ENCODE assay signal across 1 cellular context in genomic region chr1:93442276-93442675, GRCh38.
TF ChIP-seq lines count a peak whose summit lies in the region.

No MANE protein-coding gene starts in this region.

TF ChIP-seq in K562, 482 proteins besides CTCF, POLR2A, EP300 and RAD21 (continued from another document and continues in another):
- TF ChIP-seq E2F8 (IDR thresholded peaks at IDR 0.05; ENCODE audit: low read depth, partially characterized antibody), result no peak
- TF ChIP-seq ZKSCAN8 (CRISPR knock-in tag; IDR thresholded peaks at IDR 0.05), result peak; percentile 97
- 0 out of 2 replicates have a peak, but pooled peaks have one; percentile 24 for TF ChIP-seq KLF16 (IDR thresholded peaks at IDR 0.05)
- TF ChIP-seq GABPB1 (CRISPR knock-in tag; IDR thresholded peaks at IDR 0.05), result no peak
- no peak for TF ChIP-seq PML (IDR thresholded peaks at IDR 0.05; ENCODE audit: low read length)
- no peak for TF ChIP-seq ZNF431 (CRISPR knock-in tag; IDR thresholded peaks at IDR 0.05)
- no peak for TF ChIP-seq ZBTB7A (IDR thresholded peaks at IDR 0.05; ENCODE audit: borderline replicate concordance, control insufficient read depth, low read depth, low read length)
- TF ChIP-seq ZNF444 (CRISPR knock-in tag; IDR thresholded peaks at IDR 0.05), result no peak
- no peak for TF ChIP-seq NR3C1 (CRISPR knock-in tag; IDR thresholded peaks at IDR 0.05)
- peak; percentile 72 for TF ChIP-seq TCF3 (CRISPR knock-in tag; IDR thresholded peaks at IDR 0.05)
- no peak for TF ChIP-seq ZNF589 (CRISPR knock-in tag; IDR thresholded peaks at IDR 0.05; ENCODE audit: low read depth)
- no peak for TF ChIP-seq NFRKB (IDR thresholded peaks at IDR 0.05; ENCODE audit: low read depth)
- no peak for TF ChIP-seq GABPA (tag; conservative IDR thresholded peaks at IDR 0.05; ENCODE audit: low read depth)
- no peak for TF ChIP-seq ZNF639 (CRISPR knock-in tag; conservative IDR thresholded peaks at IDR 0.05 in 1 of 2, IDR thresholded peaks at IDR 0.05 in 1 of 2)
- no peak for TF ChIP-seq ZBTB11 (CRISPR knock-in tag; IDR thresholded peaks at IDR 0.05)
- TF ChIP-seq TRIM25 (IDR thresholded peaks at IDR 0.05; ENCODE audit: borderline replicate concordance), result no peak
- TF ChIP-seq HDAC1 (IDR thresholded peaks at IDR 0.05), result no peak
- no peak for TF ChIP-seq VEZF1 (CRISPR knock-in tag; IDR thresholded peaks at IDR 0.05)
- no peak for TF ChIP-seq AFF4 (CRISPR knock-in tag; IDR thresholded peaks at IDR 0.05)
- TF ChIP-seq TEAD1 (CRISPR knock-in tag; IDR thresholded peaks at IDR 0.05), result 0 out of 4 replicates have a peak, but pooled peaks have one; percentile 13 to 32
- TF ChIP-seq ESRRA (IDR thresholded peaks at IDR 0.05; ENCODE audit: borderline replicate concordance, low read depth), result no peak
- no peak for TF ChIP-seq SRSF7 (optimal IDR thresholded peaks at IDR 0.05; ENCODE audit: low read depth, low read length)
- TF ChIP-seq SP2 (IDR thresholded peaks at IDR 0.05; ENCODE audit: extremely low read depth, low read depth, low read length, poor library complexity, severe bottlenecking), result no peak
- no peak for TF ChIP-seq ZNF717 (CRISPR knock-in tag; IDR thresholded peaks at IDR 0.05)
- TF ChIP-seq STAT5A (IDR thresholded peaks at IDR 0.05; ENCODE audit: borderline replicate concordance, low read length), result peak; percentile 34; the same call in 1 of the 2 replicates
- TF ChIP-seq LEF1 (IDR thresholded peaks at IDR 0.05), result peak; percentile 25; the same call in 1 of the 2 replicates
- TF ChIP-seq ZNF764 (CRISPR knock-in tag; IDR thresholded peaks at IDR 0.05; ENCODE audit: low read depth), result no peak
- no peak for TF ChIP-seq TCF7L2 (IDR thresholded peaks at IDR 0.05; ENCODE audit: low read depth, low read length)
- no peak for TF ChIP-seq HNRNPL (IDR thresholded peaks at IDR 0.05; ENCODE audit: low read depth, low read length)
- peak in 1 of 2 experiments; percentile 29; a peak in 1 of 4 replicates for TF ChIP-seq FOXK2 (conservative IDR thresholded peaks at IDR 0.05 in 1 of 2, IDR thresholded peaks at IDR 0.05 in 1 of 2; ENCODE audit: low read depth in 2 of 2)
- TF ChIP-seq NFE2 (IDR thresholded peaks at IDR 0.05; ENCODE audit: low read depth), result peak; percentile 45; the same call in 1 of the 2 replicates
- TF ChIP-seq USF2 (CRISPR knock-in tag; IDR thresholded peaks at IDR 0.05), result peak; percentile 37
- TF ChIP-seq BCLAF1 (IDR thresholded peaks at IDR 0.05; ENCODE audit: borderline replicate concordance in 1 of 2, control insufficient read depth in 1 of 2, low read depth in 2 of 2, low read length in 1 of 2), result no peak
- TF ChIP-seq BHLHE40 (IDR thresholded peaks at IDR 0.05; ENCODE audit: low read length), result peak; percentile 94
- no peak for TF ChIP-seq HINFP (tag; conservative IDR thresholded peaks at IDR 0.05; ENCODE audit: low read depth)
- TF ChIP-seq PHF21A (IDR thresholded peaks at IDR 0.05; ENCODE audit: borderline replicate concordance, low read depth), result no peak
- peak; percentile 76 for TF ChIP-seq TEAD4 (IDR thresholded peaks at IDR 0.05; ENCODE audit: low read length)
- no peak for TF ChIP-seq TEAD4 (CRISPR knock-in tag; IDR thresholded peaks at IDR 0.05; ENCODE audit: borderline replicate concordance)
- TF ChIP-seq CXXC5 (CRISPR knock-in tag; IDR thresholded peaks at IDR 0.05), result peak; percentile 89
- TF ChIP-seq ARID1B (IDR thresholded peaks at IDR 0.05), result peak; percentile 53
- peak; percentile 25; the same call in 1 of the 2 replicates for TF ChIP-seq NCOR1 (IDR thresholded peaks at IDR 0.05)
- no peak for TF ChIP-seq ZEB2 (IDR thresholded peaks at IDR 0.05)
- no peak for TF ChIP-seq GTF2E2 (tag; IDR thresholded peaks at IDR 0.05)
- no peak for TF ChIP-seq ZNF232 (CRISPR knock-in tag; IDR thresholded peaks at IDR 0.05)
- TF ChIP-seq ZNF766 (CRISPR knock-in tag; conservative IDR thresholded peaks at IDR 0.05), result no peak
